26 cellular contexts compared by ENCODE assay signal in the genomic region with DNA sequence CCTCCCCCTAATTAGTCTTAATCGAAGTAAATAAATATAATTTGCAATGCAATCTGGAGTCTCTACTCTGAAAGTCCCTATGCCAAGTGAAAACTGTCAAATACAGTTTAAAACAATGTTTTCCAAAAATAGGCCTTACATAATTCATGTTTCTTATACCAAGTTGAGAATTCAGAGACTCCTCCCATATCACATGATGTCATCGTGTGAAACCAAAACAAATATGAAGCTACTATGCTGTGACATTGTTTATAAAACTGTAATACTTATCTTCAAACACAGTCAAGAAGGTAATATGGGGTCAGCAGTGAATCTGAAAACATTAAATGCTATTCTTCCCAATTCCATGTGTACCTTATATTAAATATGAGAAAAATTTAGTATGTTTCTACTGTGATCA.
DNase-seq lines count a peak whose midpoint lies in the region; ATAC-seq, FAIRE-seq and TF ChIP-seq lines count a peak whose summit lies in the region.
"Had no signal": no experiment of that assay in that cellular context is flagged by ENCODE, and none has a peak within 500 bp of the region (broad histone marks: within the 10 kb centered on the region; RNA-seq: fewer than 3 reads in every experiment).

No MANE protein-coding gene starts in this region.

- no peaks in the 10 kb centered on the region for H3K36me3 ChIP-seq in HEK293 (ENCODE audit: control insufficient read depth in 2 of 2, insufficient read depth in 1 of 2, low read length in 2 of 2)
- H3K36me3 ChIP-seq in K562 (ENCODE audit: control insufficient read depth, insufficient read depth, low read length): no peaks in the 10 kb centered on the region
- H3K36me3 ChIP-seq: BE2C, BLaER1 had no signal

- H3K27me3 ChIP-seq in K562 (ENCODE audit: control insufficient read depth in 2 of 2, insufficient read depth in 2 of 2, low read length in 2 of 2): no peaks in the 10 kb centered on the region
- H3K27me3 ChIP-seq: BE2C, BLaER1 had no signal

- TF ChIP-seq CTCF in HEK293 (tag by site-specific recombination; IDR thresholded peaks at IDR 0.05) (no peak), astrocyte of the spinal cord (IDR thresholded peaks at IDR 0.05; ENCODE audit: low read depth, low read length) (no peak), K562 (IDR thresholded peaks at IDR 0.05 in 2 of 3, conservative IDR thresholded peaks at IDR 0.05 in 1 of 3; ENCODE audit: insufficient read depth in 2 of 3, low read depth in 1 of 3, low read length in 3 of 3) (no peak)

- no peak overlapping the region for H2AFZ ChIP-seq in K562 (ENCODE audit: low read depth, low read length)

- DNase-seq in NAMALWA (ENCODE audit: low spot score): peak; percentile 22
- DNase-seq in astrocyte of the spinal cord (ENCODE audit: low read depth, low spot score): peak; percentile 17
- DNase-seq in K562 (ENCODE audit: extremely low read depth in 1 of 4, low spot score in 3 of 4): no peak
- DNase-seq in NCI-H1105 (lab: John Stamatoyannopoulos, UW): no peak
- no peak for DNase-seq in NCI-H187 (lab: John Stamatoyannopoulos, UW)
- DNase-seq in activated gamma-delta T cell (lab: John Stamatoyannopoulos, UW): no peak
- DNase-seq: 8988T; ACHN; BE2C; CD4-positive, alpha-beta memory T cell; CD4-positive, CD25-positive, alpha-beta regulatory T cell; CD8-positive, alpha-beta memory T cell; COR-L47; DMS 273 treated with DMSO at 0.1 percent for 48 hours; DMS153; DMS53; DMS79; DND-41; EL; GDM1 had no signal

- CTCF ChIA-PET in HEK293 (lab: Yijun Ruan, JAX): interaction anchor here (2.2 kb wide), 1 partner anchor 156 kb away, joined by 11 read pairs; no protein-coding TSS in a partner anchor
- CTCF ChIA-PET in K562 (lab: Yijun Ruan, JAX; ENCODE audit: low intra/inter-chr PET ratio): no interaction called here

- no peaks in the 10 kb centered on the region for H3K9me3 ChIP-seq in HEK293 (ENCODE audit: control insufficient read depth, insufficient read depth, low read depth, low read length)
- no peaks in the 10 kb centered on the region for H3K9me3 ChIP-seq in K562 (replicated peaks; ENCODE audit: control insufficient read depth, insufficient read depth, low read depth, low read length)
- H3K9me3 ChIP-seq: BE2C, BLaER1 had no signal

- ATAC-seq in K562: no peak
- no peak for ATAC-seq in GM19397 (IDR thresholded peaks at IDR 0.05; ENCODE audit: unreplicated experiment)

- POLR2A ChIA-PET in HEK293 (lab: Yijun Ruan, JAX): no interaction called here
- POLR2A ChIA-PET in K562 (lab: Yijun Ruan, JAX): no interaction called here

- no peak for TF ChIP-seq RAD21 in K562 (CRISPR knock-in tag; conservative IDR thresholded peaks at IDR 0.05 in 1 of 2, IDR thresholded peaks at IDR 0.05 in 1 of 2)

- no peaks in the 10 kb centered on the region for H3K4me1 ChIP-seq in HEK293 (ENCODE audit: control insufficient read depth, insufficient read depth, low read length)
- no peaks in the 10 kb centered on the region; a peak in 1 of 5 replicates for H3K4me1 ChIP-seq in K562 (replicated peaks in 1 of 2; ENCODE audit: control insufficient read depth in 2 of 2, insufficient read depth in 2 of 2, low read length in 2 of 2)
- H3K4me1 ChIP-seq: BE2C, BLaER1 had no signal

- FAIRE-seq in K562 (lab: Jason Lieb, UNC): no peak
- FAIRE-seq: A204.1, GM12891, GM19239 had no signal

- no peak overlapping the region for H3K4me2 ChIP-seq in K562 (ENCODE audit: insufficient read depth, low read length)
- H3K4me2 ChIP-seq: BLaER1 had no signal

- no peak overlapping the region for H3K27ac ChIP-seq in HEK293 (ENCODE audit: extremely low read depth, low read depth, low read length)
- no peak overlapping the region for H3K27ac ChIP-seq in K562 (ENCODE audit: extremely low read depth, low read depth, low read length)
- H3K27ac ChIP-seq: BLaER1 had no signal

- H3K9ac ChIP-seq in K562 (ENCODE audit: insufficient read depth in 1 of 2, low read depth in 2 of 2, low read length in 2 of 2): no peak overlapping the region
- H3K9ac ChIP-seq: BLaER1 had no signal

- H3K4me3 ChIP-seq in HEK293 (ENCODE audit: low read depth, low read length) (no peak overlapping the region), astrocyte of the spinal cord (ENCODE audit: low read depth, low read length) (no peak overlapping the region), K562 (no peak overlapping the region)
- H3K4me3 ChIP-seq: BLaER1 had no signal

- H3K9me1 ChIP-seq in K562 (ENCODE audit: control insufficient read depth, insufficient read depth, low read length): peaks cover 3% of the 10 kb centered on the region

- 6% methylated on average over 2 of the region's 2 CpGs for WGBS in K562 (ENCODE audit: insufficient coverage, low coverage, missing lambda C conversion rate)

- in situ Hi-C loops in astrocyte of the spinal cord (cut with HindIII; ENCODE audit: low sequenced_read_pairs) (no loop called here), K562 (cut with MboI) (no loop called here)

- intact Hi-C loops in K562 (cut with micrococcal nuclease): loop anchor here (5.0 to 10.0 kb wide), 2 partner anchors 154 to 607 kb away; no protein-coding TSS in a partner anchor

- no peaks in the 10 kb centered on the region for H4K20me1 ChIP-seq in K562 (replicated peaks; ENCODE audit: control insufficient read depth, insufficient read depth, low read length)
- H4K20me1 ChIP-seq: BLaER1 had no signal

- no TSS peak for BruUV-seq in K562 (replicated peaks; lab: Mats Ljungman, UMichigan)

- no peak for TF ChIP-seq EP300 in K562 (IDR thresholded peaks at IDR 0.05; ENCODE audit: low read length)

- no peak for TF ChIP-seq POLR2A in K562 (conservative IDR thresholded peaks at IDR 0.05)

- H3K79me2 ChIP-seq in K562 (ENCODE audit: control insufficient read depth, insufficient read depth, low read length): no peaks in the 10 kb centered on the region

TF ChIP-seq in HEK293, 187 proteins besides CTCF, POLR2A, EP300 and RAD21:
- TF ChIP-seq, protein P1, sequence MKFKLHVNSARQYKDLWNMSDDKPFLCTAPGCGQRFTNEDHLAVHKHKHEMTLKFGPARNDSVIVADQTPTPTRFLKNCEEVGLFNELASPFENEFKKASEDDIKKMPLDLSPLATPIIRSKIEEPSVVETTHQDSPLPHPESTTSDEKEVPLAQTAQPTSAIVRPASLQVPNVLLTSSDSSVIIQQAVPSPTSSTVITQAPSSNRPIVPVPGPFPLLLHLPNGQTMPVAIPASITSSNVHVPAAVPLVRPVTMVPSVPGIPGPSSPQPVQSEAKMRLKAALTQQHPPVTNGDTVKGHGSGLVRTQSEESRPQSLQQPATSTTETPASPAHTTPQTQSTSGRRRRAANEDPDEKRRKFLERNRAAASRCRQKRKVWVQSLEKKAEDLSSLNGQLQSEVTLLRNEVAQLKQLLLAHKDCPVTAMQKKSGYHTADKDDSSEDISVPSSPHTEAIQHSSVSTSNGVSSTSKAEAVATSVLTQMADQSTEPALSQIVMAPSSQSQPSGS (tag by site-specific recombination; IDR thresholded peaks at IDR 0.05; ENCODE audit: low read depth): peak; percentile 72
- TF ChIP-seq ZNF561 (tag by site-specific recombination; IDR thresholded peaks at IDR 0.05; ENCODE audit: borderline replicate concordance): no peak
TF ChIP-seq in HEK293: peak in this region for 1.

TF ChIP-seq in K562, 482 proteins besides CTCF, POLR2A, EP300 and RAD21:
- TF ChIP-seq ZNF197 (CRISPR knock-in tag; IDR thresholded peaks at IDR 0.05; ENCODE audit: low read depth) (no peak), ATF7 (IDR thresholded peaks at IDR 0.05) (peak; percentile 54; the same call in 1 of the 2 replicates), RAD51 (IDR thresholded peaks at IDR 0.05; ENCODE audit: borderline replicate concordance, low read depth) (no peak), ATF1 (CRISPR knock-in tag; IDR thresholded peaks at IDR 0.05) (no peak), ATF1 (tag; IDR thresholded peaks at IDR 0.05) (0 out of 2 replicates have a peak, but pooled peaks have one; percentile 11)
- TF ChIP-seq, protein P2, sequence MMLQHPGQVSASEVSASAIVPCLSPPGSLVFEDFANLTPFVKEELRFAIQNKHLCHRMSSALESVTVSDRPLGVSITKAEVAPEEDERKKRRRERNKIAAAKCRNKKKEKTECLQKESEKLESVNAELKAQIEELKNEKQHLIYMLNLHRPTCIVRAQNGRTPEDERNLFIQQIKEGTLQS (IDR thresholded peaks at IDR 0.05): peak; percentile 30; the same call in 1 of the 2 replicates
- TF ChIP-seq, protein P2 (CRISPR knock-in tag; conservative IDR thresholded peaks at IDR 0.05): no peak
- TF ChIP-seq, protein P3, sequence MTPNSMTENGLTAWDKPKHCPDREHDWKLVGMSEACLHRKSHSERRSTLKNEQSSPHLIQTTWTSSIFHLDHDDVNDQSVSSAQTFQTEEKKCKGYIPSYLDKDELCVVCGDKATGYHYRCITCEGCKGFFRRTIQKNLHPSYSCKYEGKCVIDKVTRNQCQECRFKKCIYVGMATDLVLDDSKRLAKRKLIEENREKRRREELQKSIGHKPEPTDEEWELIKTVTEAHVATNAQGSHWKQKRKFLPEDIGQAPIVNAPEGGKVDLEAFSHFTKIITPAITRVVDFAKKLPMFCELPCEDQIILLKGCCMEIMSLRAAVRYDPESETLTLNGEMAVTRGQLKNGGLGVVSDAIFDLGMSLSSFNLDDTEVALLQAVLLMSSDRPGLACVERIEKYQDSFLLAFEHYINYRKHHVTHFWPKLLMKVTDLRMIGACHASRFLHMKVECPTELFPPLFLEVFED (CRISPR knock-in tag; conservative IDR thresholded peaks at IDR 0.05): no peak

Comparison
In these comparisons a context has a peak if more than half of its experiments do, and no peak if none do; other contexts are left out.
1. DNase-seq: peak in NAMALWA (single experiment) and astrocyte of the spinal cord (single experiment); none in K562 (0 of 4), NCI-H1105 (single experiment), NCI-H187 (0 of 2) and activated gamma-delta T cell (single experiment).